18 cellular contexts compared by ENCODE assay signal in the genomic region with DNA sequence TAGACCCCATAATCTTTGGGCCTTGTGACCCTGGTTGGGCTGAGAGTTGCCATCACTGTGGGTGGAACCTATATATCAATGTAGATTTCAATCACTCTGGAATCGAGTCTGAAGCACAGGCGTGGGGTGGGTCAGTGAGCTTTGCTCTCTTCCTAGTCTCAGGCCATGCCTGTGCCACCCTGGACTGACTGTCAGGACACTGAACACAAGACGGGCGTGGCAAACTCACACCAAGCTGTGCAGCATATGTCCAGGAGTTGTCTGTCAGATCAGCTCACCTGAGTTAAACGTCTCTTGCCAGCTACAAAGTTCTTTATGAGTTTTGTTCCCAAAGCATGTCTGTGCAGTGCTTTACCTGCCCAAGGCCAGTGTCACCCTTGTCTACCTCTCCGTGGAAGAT. TPM values are rescaled to one million over a fixed set of nuclear protein-coding genes. Genes with fewer than 3 reads are reported as not detected.
DNase-seq lines count a peak whose midpoint lies in the region; ATAC-seq and TF ChIP-seq lines count a peak whose summit lies in the region.
"Had no signal": no experiment of that assay in that cellular context is flagged by ENCODE, and none has a peak within 500 bp of the region (broad histone marks: within the 10 kb centered on the region; RNA-seq: fewer than 3 reads in every experiment).

No MANE protein-coding gene starts in this region.

- no peak overlapping the region for H2AFZ ChIP-seq in PC-9

- DNase-seq in Peyer's patch (peak in 2 of 3 donors; percentile 62 to 66), islet precursor cell (peak; percentile 28), mucosa of descending colon (peak in 2 of 3 donors; percentile 15 to 36), NCI-H1048 (lab: John Stamatoyannopoulos, UW) (no peak), PC-9 (no peak)
- DNase-seq in activated CD8-positive, alpha-beta memory T cell treated with anti-CD3 and anti-CD28 coated beads for 24 hours = no peak
- DNase-seq: AML-193; Caco-2; Calu3; CD4-positive, alpha-beta T cell; CD8-positive, alpha-beta T cell; DMS79 treated with DMSO at 0.1 percent for 48 hours; GF-D8 had no signal

- H3K4me2 ChIP-seq in PC-9 = no peak overlapping the region
- H3K4me2 ChIP-seq: A549; BLaER1 treated with 17β-estradiol and CSF1 and Interleukin-3, amounts not matched to agents 10 nM and 100 nM had no signal

- TF ChIP-seq POLR2A in Peyer's patch (IDR thresholded peaks at IDR 0.05) = no peak

- H3K4me1 ChIP-seq in Peyer's patch (no peaks in the 10 kb centered on the region), mucosa of descending colon (ENCODE audit: low read depth) (no peaks in the 10 kb centered on the region), PC-9 (replicated peaks; ENCODE audit: insufficient read depth) (no peaks in the 10 kb centered on the region)
- H3K4me1 ChIP-seq: A549; BLaER1 treated with 17β-estradiol and CSF1 and Interleukin-3, amounts not matched to agents 10 nM and 100 nM; Caco-2 had no signal

- intact Hi-C loops in mucosa of descending colon (cut with DNase I, micrococcal nuclease) (no loop called here), PC-9 (cut with micrococcal nuclease; ENCODE audit: unreplicated experiment) (no loop called here)

- no peak overlapping the region for H3K4me3 ChIP-seq in Peyer's patch
- no peak overlapping the region for H3K4me3 ChIP-seq in mucosa of descending colon
- H3K4me3 ChIP-seq in PC-9 = no peak overlapping the region
- H3K4me3 ChIP-seq: A549; BLaER1 treated with 17β-estradiol and CSF1 and Interleukin-3, amounts not matched to agents 10 nM and 100 nM had no signal

- TF ChIP-seq CTCF in Peyer's patch (IDR thresholded peaks at IDR 0.05) (no peak), mucosa of descending colon (IDR thresholded peaks at IDR 0.05) (no peak), PC-9 (conservative IDR thresholded peaks at IDR 0.05) (no peak)

- H3K27me3 ChIP-seq in Peyer's patch (no peaks in the 10 kb centered on the region), PC-9 (ENCODE audit: insufficient read depth, low read depth) (no peaks in the 10 kb centered on the region)
- H3K27me3 ChIP-seq: BLaER1 treated with 17β-estradiol and CSF1 and Interleukin-3, amounts not matched to agents 10 nM and 100 nM had no signal

- CTCF ChIA-PET in PC-9 (lab: Charles Lee) = no interaction called here

- H3K79me2 ChIP-seq in PC-9 (ENCODE audit: low read depth) = no peaks in the 10 kb centered on the region

- POLR2A ChIA-PET in PC-9 (lab: Charles Lee; ENCODE audit: unreplicated experiment) = no interaction called here

- no peaks in the 10 kb centered on the region for H3K9me3 ChIP-seq in Peyer's patch
- H3K9me3 ChIP-seq in mucosa of descending colon = no peaks in the 10 kb centered on the region
- H3K9me3 ChIP-seq in PC-9 (ENCODE audit: insufficient read depth, low read depth) = no peaks in the 10 kb centered on the region
- H3K9me3 ChIP-seq: A549; BLaER1 treated with 17β-estradiol and CSF1 and Interleukin-3, amounts not matched to agents 10 nM and 100 nM; Caco-2 had no signal

- peaks cover 0 to 20% (median 0%) of the 10 kb centered on the region in 3 donors for H3K36me3 ChIP-seq in Peyer's patch
- no peaks in the 10 kb centered on the region for H3K36me3 ChIP-seq in mucosa of descending colon (ENCODE audit: low read depth)
- no peaks in the 10 kb centered on the region for H3K36me3 ChIP-seq in PC-9 (ENCODE audit: low read depth)

- H3K27ac ChIP-seq in Peyer's patch (no peak overlapping the region), PC-9 (no peak overlapping the region)
- H3K27ac ChIP-seq: 22Rv1; A549; BLaER1 treated with 17β-estradiol and CSF1 and Interleukin-3, amounts not matched to agents 10 nM and 100 nM; C4-2B had no signal

- peak; percentile 32 for ATAC-seq in mucosa of descending colon
- ATAC-seq: A549; CD8-positive, alpha-beta T cell had no signal

- H4K20me1 ChIP-seq in PC-9 (ENCODE audit: insufficient read depth) = no peaks in the 10 kb centered on the region
- H4K20me1 ChIP-seq: BLaER1 treated with 17β-estradiol and CSF1 and Interleukin-3, amounts not matched to agents 10 nM and 100 nM had no signal

- BruUV-seq in PC-9 (replicated peaks; lab: Mats Ljungman, UMichigan) = no TSS peak

- H3F3A ChIP-seq in PC-9 (ENCODE audit: insufficient read depth, low read depth) = no peaks in the 10 kb centered on the region

- no peaks in the 10 kb centered on the region for H3K9me2 ChIP-seq in PC-9 (ENCODE audit: insufficient read depth)

RNA-seq across cellular contexts. Expression of a gene that starts 30.9 kb away (rescaled TPM):
- total RNA-seq in Peyer's patch (10 to 100 TPM in 1 of 4 donors, 1 to 10 TPM in 2, under 1 TPM in 1; 0.70 to 10.7 (median 2.2) TPM), mucosa of descending colon (1 to 10 TPM in 1 of 3 donors, under 1 TPM in 2; 0.82 to 2.7 (median 0.90) TPM), PC-9 (2021) (not detected in 2 replicates)
- total RNA-seq: A172; CD4-positive, alpha-beta T cell; CD8-positive, alpha-beta T cell had no signal

RNA-seq across cellular contexts. Expression of a gene that starts 38.4 kb away (rescaled TPM):
- total RNA-seq in Peyer's patch (10 to 100 TPM in 2 of 4 donors, 1 to 10 TPM in 2; 4.4 to 24.8 (median 10.2) TPM), mucosa of descending colon (1 to 10 TPM; 3.4 to 7.9 (median 6.4) TPM), PC-9 (2021) (19.2 and 23.6 TPM in 2 replicates)

Comparison
In these comparisons a context has a peak if more than half of its experiments do, and no peak if none do; other contexts are left out.
1. DNase-seq: peak in Peyer's patch (2 of 3), islet precursor cell (single experiment) and mucosa of descending colon (2 of 3); none in NCI-H1048 (single experiment), activated CD8-positive, alpha-beta memory T cell treated with anti-CD3 and anti-CD28 coated beads for 24 hours (single experiment) and PC-9 (0 of 2).